20 cellular contexts compared by ENCODE assay signal in genomic region chr1:84348240-84348555, GRCh38. TPM values are rescaled to one million over a fixed set of nuclear protein-coding genes. Genes with fewer than 3 reads are reported as not detected.
A peak's percentile ranks its signal among the peaks of the same experiment; 100 is the strongest.
DNase-seq lines count a peak whose midpoint lies in the region; ATAC-seq and TF ChIP-seq lines count a peak whose summit lies in the region.
"Had no signal": no experiment of that assay in that cellular context is flagged by ENCODE, and none has a peak within 500 bp of the region (broad histone marks: within the 10 kb centered on the region; RNA-seq: fewer than 3 reads in every experiment).

No MANE protein-coding gene starts in this region.

- H3K27me3 Mint-ChIP-seq in activated CD4-positive, alpha-beta T cell treated with anti-CD3 and anti-CD28 coated beads, Interleukin-2, amount 10 ng/mL, durations not matched to agents 7 days and 5 days = no peaks in the 10 kb centered on the region
- H3K27me3 Mint-ChIP-seq: CD4-positive, alpha-beta T cell had no signal

- H3K9me3 Mint-ChIP-seq in activated CD4-positive, alpha-beta T cell treated with anti-CD3 and anti-CD28 coated beads, Interleukin-2, amount 10 ng/mL, durations not matched to agents 7 days and 5 days = no peaks in the 10 kb centered on the region
- H3K9me3 Mint-ChIP-seq: CD4-positive, alpha-beta T cell had no signal

- H3K4me1 Mint-ChIP-seq in activated CD4-positive, alpha-beta T cell treated with anti-CD3 and anti-CD28 coated beads, Interleukin-2, amount 10 ng/mL, durations not matched to agents 7 days and 5 days = no peaks in the 10 kb centered on the region

- H3K27ac Mint-ChIP-seq in activated CD4-positive, alpha-beta T cell treated with anti-CD3 and anti-CD28 coated beads, Interleukin-2, amount 10 ng/mL, durations not matched to agents 7 days and 5 days = no peak overlapping the region
- H3K27ac Mint-ChIP-seq: CD4-positive, alpha-beta T cell had no signal

- POLR2A ChIA-PET in activated CD4-positive, alpha-beta T cell treated with anti-CD3 and anti-CD28 coated beads, Interleukin-2, amount 10 ng/mL, durations not matched to agents 7 days and 5 days (lab: Charles Lee) = no interaction called here

- H3K4me3 Mint-ChIP-seq in activated CD4-positive, alpha-beta T cell treated with anti-CD3 and anti-CD28 coated beads, Interleukin-2, amount 10 ng/mL, durations not matched to agents 7 days and 5 days = no peak overlapping the region
- H3K4me3 Mint-ChIP-seq: CD4-positive, alpha-beta T cell had no signal

- TF ChIP-seq CTCF in fibroblast of villous mesenchyme (IDR thresholded peaks at IDR 0.05; ENCODE audit: insufficient read depth, low read depth, low read length) = no peak

- intact Hi-C loops in posterior cingulate gyrus (cut with DNase I) = no loop called here

- DNase-seq in RPMI7951 (ENCODE audit: low read depth) (peak; percentile 50), fibroblast of villous mesenchyme (ENCODE audit: low read depth) (peak; percentile 90), posterior cingulate gyrus (peak in 6 of 10 donors; percentile 18 to 88 (median 50)), GDM1 (lab: John Stamatoyannopoulos, UW) (no peak), cortex of kidney (lab: John Stamatoyannopoulos, UW) (no peak)
- DNase-seq in activated effector memory CD4-positive, alpha-beta T cell treated with anti-CD3 and anti-CD28 coated beads, Interleukin-2, amount 50 U/mL, for 16 hours = no peak
- DNase-seq in activated CD4-positive, alpha-beta T cell treated with anti-CD3 and anti-CD28 coated beads, Interleukin-2, amount 10 ng/mL, durations not matched to agents 7 days and 5 days = no peak
- DNase-seq: adrenal gland; CD4-positive, alpha-beta T cell; cerebellar nuclear complex; DMS53; hypothalamus; kidney glomerular epithelial cell; NCI-H2029; NCI-H510A; stimulated activated naive CD4-positive, alpha-beta T cell treated with Interleukin-2 at 50 U/mL for 16 hours; upper lobe of left lung had no signal

- CTCF ChIA-PET in activated CD4-positive, alpha-beta T cell treated with anti-CD3 and anti-CD28 coated beads, Interleukin-2, amount 10 ng/mL, durations not matched to agents 7 days and 5 days (lab: Charles Lee) = no interaction called here

- H3K36me3 Mint-ChIP-seq in activated CD4-positive, alpha-beta T cell treated with anti-CD3 and anti-CD28 coated beads, Interleukin-2, amount 10 ng/mL, durations not matched to agents 7 days and 5 days (ENCODE audit: low read depth) = no peaks in the 10 kb centered on the region

- peak; percentile 51 for ATAC-seq in GM18868 (IDR thresholded peaks at IDR 0.05; ENCODE audit: unreplicated experiment)

- H3K4me3 ChIP-seq in fibroblast of villous mesenchyme (ENCODE audit: low read depth, low read length) = no peak overlapping the region
- H3K4me3 ChIP-seq: adrenal gland, HAP-1, SJSA1, upper lobe of left lung had no signal

RNA-seq across cellular contexts. Expression of gene SAMD13, which starts 46.7 kb away (rescaled TPM):
- total RNA-seq in RPMI7951 (2014; rRNA removed; shearing (Covaris generic)) = 2.9 and 3.5 TPM in 2 replicates
- under 0.01 and 0.64 TPM in 2 replicates for total RNA-seq in fibroblast of villous mesenchyme
- total RNA-seq in activated CD4-positive, alpha-beta T cell treated with anti-CD3 and anti-CD28 coated beads, Interleukin-2, amount 10 ng/mL, durations not matched to agents 7 days and 5 days = under 1 TPM; 0.15 to 0.23 TPM
- total RNA-seq: CD4-positive, alpha-beta T cell had no signal

RNA-seq across cellular contexts. Expression of gene DNASE2B, which starts 50.1 kb away (rescaled TPM):
- total RNA-seq in RPMI7951 (2014; rRNA removed; shearing (Covaris generic)) = not detected in 2 replicates
- total RNA-seq in fibroblast of villous mesenchyme = not detected in 2 replicates
- not detected for total RNA-seq in activated CD4-positive, alpha-beta T cell treated with anti-CD3 and anti-CD28 coated beads, Interleukin-2, amount 10 ng/mL, durations not matched to agents 7 days and 5 days
- total RNA-seq: CD4-positive, alpha-beta T cell; SJSA1 had no signal

Comparison
In these comparisons a context has a peak if more than half of its experiments do, and no peak if none do; other contexts are left out.
1. DNase-seq: peak in RPMI7951 (single experiment), fibroblast of villous mesenchyme (single experiment) and posterior cingulate gyrus (6 of 10); none in GDM1 (single experiment), cortex of kidney (single experiment), activated effector memory CD4-positive, alpha-beta T cell treated with anti-CD3 and anti-CD28 coated beads, Interleukin-2, amount 50 U/mL, for 16 hours (single experiment) and activated CD4-positive, alpha-beta T cell treated with anti-CD3 and anti-CD28 coated beads, Interleukin-2, amount 10 ng/mL, durations not matched to agents 7 days and 5 days (single experiment).